15 cellular contexts compared by ENCODE assay signal in the genomic region with DNA sequence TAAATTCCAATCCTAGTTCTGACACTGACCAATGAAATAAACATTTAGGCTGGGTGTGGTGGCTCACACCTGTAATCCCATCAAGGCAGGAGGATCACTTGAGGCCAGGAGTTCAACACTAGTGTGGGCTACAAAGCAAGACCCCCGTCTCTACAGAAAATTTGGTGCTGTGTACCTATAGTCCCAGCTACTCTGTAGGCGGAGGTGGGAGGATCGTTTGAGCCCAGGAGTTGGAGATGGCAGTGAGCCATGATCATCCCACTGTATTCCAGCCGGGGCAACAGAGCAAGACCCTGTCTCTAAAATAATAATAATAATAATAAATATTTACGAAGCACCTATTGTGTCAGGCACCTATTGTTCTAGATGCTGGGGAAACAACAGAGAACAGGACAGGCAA. TPM values are rescaled to one million over a fixed set of nuclear protein-coding genes. Genes with fewer than 3 reads are reported as not detected.
"Had no signal": no experiment of that assay in that cellular context is flagged by ENCODE, and none has a peak within 500 bp of the region (broad histone marks: within the 10 kb centered on the region; RNA-seq: fewer than 3 reads in every experiment).

No MANE protein-coding gene starts in this region.

- H3K36me3 ChIP-seq: SJCRH30 had no signal

- DNase-seq: activated CD4-positive, alpha-beta T cell treated with anti-CD3 and anti-CD28 coated beads, Interleukin-2, amount 50 U/mL, for 4 hours; activated CD4-positive, CD25-positive, alpha-beta regulatory T cell treated with anti-CD3 and anti-CD28 coated beads, Interleukin-2, amount 50 U/mL, for 72 hours; anterior cingulate cortex; dermis blood vessel endothelial cell; left colon; mucosa of descending colon; sigmoid colon; SJCRH30; stimulated activated CD4-positive, alpha-beta T cell treated with anti-CD3 and anti-CD28 coated beads, Interleukin-4, amount 100 ng/mL, for 24 hours; trophoblast cell had no signal

- ATAC-seq: activated naive CD4-positive, alpha-beta T cell treated with anti-CD3 and anti-CD28 coated beads, Interleukin-2, amount 50 U/mL, for 72 hours; left colon; mucosa of descending colon had no signal

- H3K4me1 ChIP-seq: SJCRH30 had no signal

- H3K4me3 ChIP-seq: esophagus muscularis mucosa, mucosa of descending colon, sigmoid colon, SJCRH30 had no signal

- H3K9me3 Mint-ChIP-seq: activated naive CD4-positive, alpha-beta T cell treated with anti-CD3 and anti-CD28 coated beads, Interleukin-2, amount 50 U/mL, for 72 hours; activated T-helper 1 cell treated with anti-CD3 and anti-CD28 coated beads, Interleukin-12 subunit alpha, Interleukin-12 subunit beta, Interleukin-2, Interleukin-4 antibody, amounts not matched to agents 30 ng/mL and 10 ng/mL and 1 ng/mL, durations not matched to agents 14 hours and 24 hours and 36 hours; neural crest cell had no signal

- H3K4me3 Mint-ChIP-seq: activated T-helper 1 cell treated with anti-CD3 and anti-CD28 coated beads, Interleukin-12 subunit alpha, Interleukin-12 subunit beta, Interleukin-2, Interleukin-4 antibody, amounts not matched to agents 30 ng/mL and 10 ng/mL and 1 ng/mL, durations not matched to agents 14 hours and 24 hours and 36 hours had no signal

- H3K9me3 ChIP-seq: esophagus muscularis mucosa, mucosa of descending colon, sigmoid colon, SJCRH30 had no signal

- H3K27me3 ChIP-seq: esophagus muscularis mucosa, sigmoid colon, SJCRH30 had no signal

- H3K27ac ChIP-seq: esophagus muscularis mucosa, sigmoid colon, SJCRH30 had no signal

RNA-seq across cellular contexts. Expression of a gene that starts 22.6 kb away (rescaled TPM):
- total RNA-seq: lung microvascular endothelial cell had no signal
